Comparison of ENCODE assay signal across 9 cellular contexts in the genomic region with DNA sequence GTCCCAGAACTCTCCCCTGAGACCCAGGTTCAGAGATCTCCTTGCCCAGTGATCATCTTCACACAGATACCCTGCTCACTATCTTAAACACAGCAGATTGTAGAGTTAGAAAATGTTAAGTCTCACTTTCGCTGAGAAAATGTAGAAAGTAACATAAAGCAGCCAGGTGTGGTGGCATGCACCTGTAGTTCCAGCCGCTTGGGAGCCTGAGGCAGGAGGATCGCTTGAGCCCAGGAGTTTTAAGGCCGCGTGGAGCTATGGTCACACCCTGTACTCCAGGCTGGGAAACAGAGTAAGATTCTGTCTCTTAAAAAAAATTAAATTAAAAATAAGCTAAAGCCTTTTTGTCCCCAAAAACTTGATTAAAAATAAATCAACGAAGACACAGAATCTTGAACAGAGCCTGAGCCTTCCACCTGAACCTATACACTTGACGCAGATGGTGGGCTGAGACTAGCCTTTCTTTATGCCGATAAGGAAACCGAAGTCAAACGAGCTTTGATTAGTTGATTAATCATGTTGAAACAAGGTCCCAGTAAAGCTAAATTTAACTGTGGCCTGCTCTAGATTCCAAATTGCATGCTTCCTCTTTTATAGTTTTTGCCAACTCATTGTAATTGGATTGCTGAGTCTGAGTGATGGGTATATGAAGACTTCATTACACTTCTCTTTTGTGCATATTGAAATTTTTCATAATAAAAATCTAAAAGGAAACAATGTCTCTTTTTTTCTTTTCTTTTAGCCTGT. TPM values are rescaled to one million over a fixed set of nuclear protein-coding genes. Genes with fewer than 3 reads are reported as not detected.
A peak's percentile ranks its signal among the peaks of the same experiment; 100 is the strongest.
DNase-seq lines count a peak whose midpoint lies in the region; ATAC-seq and TF ChIP-seq lines count a peak whose summit lies in the region.
"Had no signal": no experiment of that assay in that cellular context is flagged by ENCODE, and none has a peak within 500 bp of the region (broad histone marks: within the 10 kb centered on the region; RNA-seq: fewer than 3 reads in every experiment).

No MANE protein-coding gene starts in this region.

- peaks cover 18% of the 10 kb centered on the region for H3K4me1 Mint-ChIP-seq in activated CD4-positive, alpha-beta memory T cell treated with anti-CD3 and anti-CD28 coated beads for 36 hours (ENCODE audit: low read depth)

- no peak overlapping the region for H3K4me2 ChIP-seq in osteoblast (ENCODE audit: insufficient read depth, low read length)
- H3K4me2 ChIP-seq in hepatocyte = no peak overlapping the region

- peaks cover 15% of the 10 kb centered on the region for H3K4me1 ChIP-seq in osteoblast (ENCODE audit: insufficient read depth, low read length)
- peaks cover 0 to 29% (median 0%) of the 10 kb centered on the region in 9 donors for H3K4me1 ChIP-seq in heart right ventricle
- no peaks in the 10 kb centered on the region for H3K4me1 ChIP-seq in hepatocyte (ENCODE audit: insufficient read depth)
- peaks cover 0 to 13% (median 6%) of the 10 kb centered on the region in 4 donors for H3K4me1 ChIP-seq in tibial artery

- POLR2A ChIA-PET in activated CD4-positive, alpha-beta memory T cell treated with anti-CD3 and anti-CD28 coated beads for 36 hours (lab: Charles Lee) = interaction anchor here (1.0 kb wide), 1 partner anchor 8 kb away, joined by 3 read pairs; no protein-coding TSS in a partner anchor

- no peaks in the 10 kb centered on the region for H3K9me2 ChIP-seq in hepatocyte (replicated peaks; ENCODE audit: insufficient read depth)

- no peak overlapping the region for H3K27ac ChIP-seq in osteoblast (ENCODE audit: low read depth, low read length)
- H3K27ac ChIP-seq in heart right ventricle = peak overlapping the region in 1 of 10 donors; percentile 9
- no peak overlapping the region for H3K27ac ChIP-seq in hepatocyte
- no peak overlapping the region for H3K27ac ChIP-seq in tibial artery

- WGBS in heart right ventricle, 2 donors = 85 to 89% methylated on average over 10 of the region's 10 CpGs
- 90% methylated on average over 10 of the region's 10 CpGs for whole genome bisulfite sequencing in hepatocyte (ENCODE audit: low lambda C conversion rate, missing lambda C conversion rate)

- TF ChIP-seq CTCF in GM12865 (IDR thresholded peaks at IDR 0.05; ENCODE audit: insufficient read depth, low read depth, low read length, missing control alignments) (no peak), osteoblast (IDR thresholded peaks at IDR 0.05; ENCODE audit: extremely low read depth, low read depth, low read length) (no peak), heart right ventricle (IDR thresholded peaks at IDR 0.05) (no peak), hepatocyte (IDR thresholded peaks at IDR 0.05; ENCODE audit: poor library complexity) (no peak), tibial artery (IDR thresholded peaks at IDR 0.05) (no peak)

- H3K27me3 ChIP-seq in osteoblast (ENCODE audit: insufficient read depth, low read length) (no peaks in the 10 kb centered on the region), heart right ventricle (no peaks in the 10 kb centered on the region), hepatocyte (no peaks in the 10 kb centered on the region), tibial artery (no peaks in the 10 kb centered on the region)

- peak overlapping the region; percentile 90 for H3K27ac Mint-ChIP-seq in activated CD4-positive, alpha-beta memory T cell treated with anti-CD3 and anti-CD28 coated beads for 36 hours

- CTCF ChIA-PET in activated CD4-positive, alpha-beta memory T cell treated with anti-CD3 and anti-CD28 coated beads for 36 hours (lab: Charles Lee) = interaction anchor here (0.9 to 1.9 kb wide), 3 partner anchors 8 to 199 kb away, joined by 4 to 9 read pairs (median 4); no protein-coding TSS in a partner anchor

- H2AFZ ChIP-seq in osteoblast (ENCODE audit: low read length) (no peak overlapping the region), hepatocyte (no peak overlapping the region)

- H3K36me3 Mint-ChIP-seq in activated CD4-positive, alpha-beta memory T cell treated with anti-CD3 and anti-CD28 coated beads for 36 hours = no peaks in the 10 kb centered on the region

- DNase-seq in GM12865 (ENCODE audit: low read depth) (peak; percentile 76), osteoblast (ENCODE audit: insufficient read length, low spot score, missing footprints) (no peak), heart right ventricle (no peak), hepatocyte (ENCODE audit: low spot score) (no peak), tibial artery (no peak)
- no peak for DNase-seq in activated CD4-positive, alpha-beta memory T cell treated with anti-CD3 and anti-CD28 coated beads for 36 hours
- DNase-seq: substantia nigra had no signal

- intact Hi-C loops in activated CD4-positive, alpha-beta memory T cell treated with anti-CD3 and anti-CD28 coated beads for 36 hours (cut with micrococcal nuclease) = loop anchor here (1.0 to 10.0 kb wide), 5 partner anchors 8 to 267 kb away; no protein-coding TSS in a partner anchor
- intact Hi-C loops in heart right ventricle (cut with DNase I) (loop anchor here in 1 of 10 donors (5.0 kb wide), 1 partner anchor 34 kb away; no protein-coding TSS in a partner anchor), tibial artery (cut with DNase I; ENCODE audit: low total_unique reads) (no loop called here)

- H3K9me3 ChIP-seq in osteoblast (ENCODE audit: low read depth, low read length) (no peaks in the 10 kb centered on the region), heart right ventricle (peaks cover 0 to 14% (median 11%) of the 10 kb centered on the region in 11 donors), hepatocyte (ENCODE audit: low read depth) (no peaks in the 10 kb centered on the region), tibial artery (no peaks in the 10 kb centered on the region)

- H3K4me3 Mint-ChIP-seq in activated CD4-positive, alpha-beta memory T cell treated with anti-CD3 and anti-CD28 coated beads for 36 hours = no peak overlapping the region

- ATAC-seq in GM21367 (IDR thresholded peaks at IDR 0.05; ENCODE audit: unreplicated experiment) = peak; percentile 18
- ATAC-seq in HG03439 (IDR thresholded peaks at IDR 0.05; ENCODE audit: unreplicated experiment) = peak; percentile 14
- ATAC-seq in heart right ventricle = no peak

- no peaks in the 10 kb centered on the region for H3K79me2 ChIP-seq in osteoblast (ENCODE audit: insufficient read depth, low read length)
- H3K79me2 ChIP-seq in hepatocyte = no peaks in the 10 kb centered on the region

- peaks cover 3% of the 10 kb centered on the region for H3K9me3 Mint-ChIP-seq in activated CD4-positive, alpha-beta memory T cell treated with anti-CD3 and anti-CD28 coated beads for 36 hours

- no peaks in the 10 kb centered on the region for H4K20me1 ChIP-seq in osteoblast (ENCODE audit: insufficient read depth, low read length)
- no peaks in the 10 kb centered on the region for H4K20me1 ChIP-seq in hepatocyte (ENCODE audit: insufficient read depth, poor library complexity, severe bottlenecking)

- peaks cover 3% of the 10 kb centered on the region for H3K27me3 Mint-ChIP-seq in activated CD4-positive, alpha-beta memory T cell treated with anti-CD3 and anti-CD28 coated beads for 36 hours

- H3K36me3 ChIP-seq in osteoblast (ENCODE audit: insufficient read depth, low read length) (no peaks in the 10 kb centered on the region), heart right ventricle (no peaks in the 10 kb centered on the region), hepatocyte (replicated peaks; ENCODE audit: insufficient read depth, low read depth) (no peaks in the 10 kb centered on the region), tibial artery (no peaks in the 10 kb centered on the region)

- H3K4me3 ChIP-seq in GM12865 (ENCODE audit: low read depth, low read length) = peak overlapping the region; percentile 30
- no peak overlapping the region for H3K4me3 ChIP-seq in osteoblast (ENCODE audit: insufficient read depth, low read length)
- H3K4me3 ChIP-seq in heart right ventricle = no peak overlapping the region
- H3K4me3 ChIP-seq in hepatocyte = no peak overlapping the region
- no peak overlapping the region for H3K4me3 ChIP-seq in tibial artery

RNA-seq across cellular contexts. Expression of a gene that starts 31.3 kb away (rescaled TPM):
- total RNA-seq in activated CD4-positive, alpha-beta memory T cell treated with anti-CD3 and anti-CD28 coated beads for 36 hours = 10 to 100 TPM; 65.6 to 68.7 TPM
- total RNA-seq in osteoblast (1.4 and 1.5 TPM in 2 replicates), heart right ventricle (10 to 100 TPM in 4 of 10 donors, 1 to 10 TPM in 6; 3.5 to 35.0 (median 7.9) TPM), hepatocyte (3.5 and 4.3 TPM in 2 replicates)
- polyA plus RNA-seq in heart right ventricle (10 to 100 TPM in 1 of 2 donors, 1 to 10 TPM in 1; 5.8 to 15.4 TPM), hepatocyte (1.7 and 2.9 TPM in 2 replicates)

Comparison
In these comparisons a context has a peak if more than half of its experiments do, and no peak if none do; other contexts are left out.
1. ATAC-seq: peak in GM21367 (single experiment) and HG03439 (single experiment); none in heart right ventricle (0 of 8).